ENCODE assay signal across 9 cellular contexts in genomic region chr12:123519151-123520001, GRCh38. TPM values are rescaled to one million over a fixed set of nuclear protein-coding genes. Genes with fewer than 3 reads are reported as not detected.
DNase-seq lines count a peak whose midpoint lies in the region; ATAC-seq, FAIRE-seq and TF ChIP-seq lines count a peak whose summit lies in the region.
"Had no signal": no experiment of that assay in that cellular context is flagged by ENCODE, and none has a peak within 500 bp of the region (broad histone marks: within the 10 kb centered on the region; RNA-seq: fewer than 3 reads in every experiment).

No MANE protein-coding gene starts in this region.

- FAIRE-seq in RCC 7860 (lab: Jason Lieb, UNC), result peak; percentile 69

- 68 to 73% methylated on average over 20 to 24 of the region's 24 CpGs for whole genome bisulfite sequencing in testis, 2 donors

- no peaks in the 10 kb centered on the region for H3K27me3 ChIP-seq in testis
- H3K27me3 ChIP-seq: SJCRH30 had no signal

- TF ChIP-seq POLR2A in testis (IDR thresholded peaks at IDR 0.05), result no peak

- H3K4me1 ChIP-seq in testis, result peaks cover 10% of the 10 kb centered on the region
- H3K4me1 ChIP-seq: SJCRH30 had no signal

- intact Hi-C loops in testis (cut with DNase I; ENCODE audit: low total_unique reads), result no loop called here

- H3K36me3 ChIP-seq in testis (ENCODE audit: low read depth, missing control alignments), result no peaks in the 10 kb centered on the region

- no peak overlapping the region for H3K27ac ChIP-seq in testis
- H3K27ac ChIP-seq: SJCRH30 had no signal

- DNase-seq in AG10803 (ENCODE audit: low read depth) (peak; percentile 79), RCC 7860 (ENCODE audit: low spot score) (peak; percentile 74), fibroblast of the aortic adventitia (ENCODE audit: low read depth) (peak; percentile 15), omental fat pad (ENCODE audit: low spot score) (no peak), mesenteric fat pad (ENCODE audit: low spot score) (no peak), NCI-H774 (lab: John Stamatoyannopoulos, UW) (no peak), T1000 (lab: John Stamatoyannopoulos, UW) (no peak), testis (no peak)
- DNase-seq: SJCRH30 had no signal

- no peak for TF ChIP-seq CTCF in AG10803 (conservative IDR thresholded peaks at IDR 0.05; ENCODE audit: low read length)
- no peak for TF ChIP-seq CTCF in fibroblast of the aortic adventitia (IDR thresholded peaks at IDR 0.05; ENCODE audit: insufficient read depth, low read length)
- no peak for TF ChIP-seq CTCF in omental fat pad (IDR thresholded peaks at IDR 0.05)
- TF ChIP-seq CTCF in testis (IDR thresholded peaks at IDR 0.05), result no peak

- ATAC-seq in omental fat pad (ENCODE audit: low FRiP score), result peak; percentile 64

- no peaks in the 10 kb centered on the region for H3K9me3 ChIP-seq in testis
- H3K9me3 ChIP-seq: SJCRH30 had no signal

- H3K4me3 ChIP-seq in AG10803 (ENCODE audit: low read length) (no peak overlapping the region), fibroblast of the aortic adventitia (ENCODE audit: low read depth, low read length) (no peak overlapping the region), testis (no peak overlapping the region)
- H3K4me3 ChIP-seq: SJCRH30 had no signal

RNA-seq across cellular contexts. Expression of gene RILPL1, which starts 14.1 kb away (rescaled TPM):
- total RNA-seq in fibroblast of the aortic adventitia (ENCODE audit: low replicate concordance) (14.2 and 19.6 TPM in 2 replicates), omental fat pad (10 to 100 TPM in 3 of 4 donors, 1 to 10 TPM in 1; 8.5 to 21.9 (median 11.2) TPM), mesenteric fat pad (17.9 TPM), testis (10 to 100 TPM; 16.8 to 20.9 TPM)
- 14.8 TPM for polyA plus RNA-seq in testis (ENCODE audit: insufficient read depth, low read depth, low replicate concordance)

Comparison
In these comparisons a context has a peak if more than half of its experiments do, and no peak if none do; other contexts are left out.
1. DNase-seq: peak in AG10803 (single experiment), RCC 7860 (single experiment) and fibroblast of the aortic adventitia (single experiment); none in omental fat pad (single experiment), mesenteric fat pad (single experiment), NCI-H774 (single experiment), T1000 (single experiment) and testis (single experiment).